In genomic region chr17:19897108-19897854, GRCh38 we compare ENCODE assay signal across 9 cellular contexts. TPM values are rescaled to one million over a fixed set of nuclear protein-coding genes. Genes with fewer than 3 reads are reported as not detected.
A peak's percentile ranks its signal among the peaks of the same experiment; 100 is the strongest.
DNase-seq lines count a peak whose midpoint lies in the region; ATAC-seq, FAIRE-seq and TF ChIP-seq lines count a peak whose summit lies in the region.
"Had no signal": no experiment of that assay in that cellular context is flagged by ENCODE, and none has a peak within 500 bp of the region (broad histone marks: within the 10 kb centered on the region; RNA-seq: fewer than 3 reads in every experiment).

No MANE protein-coding gene starts in this region.

- ATAC-seq in body of pancreas, result peak; percentile 21
- ATAC-seq in HepG2, result peak; percentile 33

- 47 to 53% methylated on average over 8 of the region's 8 CpGs for WGBS in body of pancreas, 2 donors
- 58% methylated on average over 8 of the region's 8 CpGs for WGBS in HepG2 (ENCODE audit: low lambda C conversion rate)
- WGBS in thyroid gland, 2 donors, result 59 to 62% methylated on average over 8 of the region's 8 CpGs

- H2AFZ ChIP-seq in HepG2 (ENCODE audit: low read length), result no peak overlapping the region

- no peak for FAIRE-seq in HepG2 (lab: Jason Lieb, UNC)
- FAIRE-seq in frontal cortex (lab: Jason Lieb, UNC), result no peak
- FAIRE-seq: islet of Langerhans had no signal

- H3K79me2 ChIP-seq in HepG2 (ENCODE audit: insufficient read depth, low read length), result no peaks in the 10 kb centered on the region

- TF ChIP-seq CTCF in body of pancreas (IDR thresholded peaks at IDR 0.05), result no peak
- no peak for TF ChIP-seq CTCF in HepG2 (CRISPR knock-in tag; IDR thresholded peaks at IDR 0.05)
- TF ChIP-seq CTCF in thyroid gland (IDR thresholded peaks at IDR 0.05), result no peak

- in situ Hi-C loops in HepG2 (cut with HindIII; ENCODE audit: extremely low pct_ligation_motif_present, low pct_unique_long_range_greater_than_20kb), result no loop called here

- H3K9ac ChIP-seq in HepG2 (ENCODE audit: insufficient read depth, low read depth, low read length), result no peak overlapping the region

- POLR2A ChIA-PET in HepG2 (lab: Yijun Ruan, JAX), result no interaction called here

- H3K4me2 ChIP-seq in HepG2 (ENCODE audit: low read depth, low read length), result no peak overlapping the region

- DNase-seq in SHP77 (lab: John Stamatoyannopoulos, UW) (peak; percentile 24 to 48), SHP77 treated with DMSO at 0.1 percent for 48 hours (lab: John Stamatoyannopoulos, UW) (no peak), body of pancreas (peak; percentile 10 to 56 (median 40)), HepG2 (ENCODE audit: low spot score) (no peak), thyroid gland (peak; percentile 49 to 65), iPS-NIHi11 (ENCODE audit: low spot score) (no peak), frontal cortex (ENCODE audit: low spot score in 2 of 2) (no peak), iPS-NIHi7 (ENCODE audit: extremely low spot score) (no peak)

- TF ChIP-seq POLR2A in body of pancreas (IDR thresholded peaks at IDR 0.05) (no peak), HepG2 (IDR thresholded peaks at IDR 0.05; ENCODE audit: insufficient read depth in 1 of 2, low read depth in 2 of 2, low read length in 2 of 2) (no peak), thyroid gland (IDR thresholded peaks at IDR 0.05) (no peak)

- no peaks in the 10 kb centered on the region for H3K9me3 ChIP-seq in body of pancreas
- H3K9me3 ChIP-seq in HepG2 (ENCODE audit: low read length), result no peaks in the 10 kb centered on the region
- H3K9me3 ChIP-seq in thyroid gland, result no peaks in the 10 kb centered on the region

- H3K4me3 ChIP-seq in body of pancreas (no peak overlapping the region), HepG2 (replicated peaks in 1 of 3; ENCODE audit: insufficient read depth in 1 of 3, low read depth in 2 of 3, low read length in 3 of 3) (no peak overlapping the region), thyroid gland (replicated peaks in 1 of 3) (no peak overlapping the region)

- H3K36me3 ChIP-seq in body of pancreas (replicated peaks in 1 of 2; ENCODE audit: insufficient read depth in 1 of 2, low read depth in 2 of 2) (no peaks in the 10 kb centered on the region), HepG2 (replicated peaks in 1 of 2; ENCODE audit: control insufficient read depth in 1 of 2, insufficient read depth in 2 of 2, low read length in 2 of 2) (no peaks in the 10 kb centered on the region; a peak in 1 of 5 replicates), thyroid gland (no peaks in the 10 kb centered on the region)

- H3K4me1 ChIP-seq in body of pancreas (no peaks in the 10 kb centered on the region), HepG2 (ENCODE audit: insufficient read depth, low read length) (no peaks in the 10 kb centered on the region), thyroid gland (peaks cover 0 to 3% of the 10 kb centered on the region in 2 donors)

- H3K27me3 ChIP-seq in body of pancreas (no peaks in the 10 kb centered on the region), HepG2 (ENCODE audit: control insufficient read depth in 1 of 2, insufficient read depth in 2 of 2, low read length in 2 of 2) (no peaks in the 10 kb centered on the region), thyroid gland (no peaks in the 10 kb centered on the region)

- intact Hi-C loops in body of pancreas (cut with DNase I) (no loop called here), HepG2 (cut with micrococcal nuclease; ENCODE audit: unreplicated experiment) (no loop called here), thyroid gland (cut with DNase I) (no loop called here)

- no peak for TF ChIP-seq EP300 in HepG2 (IDR thresholded peaks at IDR 0.05; ENCODE audit: low read depth in 2 of 2, low read length in 2 of 2)
- no peak for TF ChIP-seq EP300 in HepG2 (CRISPR knock-in tag; IDR thresholded peaks at IDR 0.05; ENCODE audit: borderline replicate concordance)

- H3K27ac ChIP-seq in body of pancreas (no peak overlapping the region), HepG2 (ENCODE audit: extremely low read length, insufficient read depth, low read length) (no peak overlapping the region), thyroid gland (no peak overlapping the region)

- H4K20me1 ChIP-seq in HepG2 (ENCODE audit: insufficient read depth, low read length), result no peaks in the 10 kb centered on the region

- TF ChIP-seq RAD21 in HepG2 (CRISPR knock-in tag; IDR thresholded peaks at IDR 0.05), result no peak

- CTCF ChIA-PET in HepG2 (lab: Yijun Ruan, JAX; ENCODE audit: low intra/inter-chr PET ratio, low total read pairs), result no interaction called here

- no TSS peak for BruUV-seq in HepG2 (replicated peaks; lab: Mats Ljungman, UMichigan)

TF ChIP-seq in HepG2, 621 proteins besides CTCF, POLR2A, EP300 and RAD21 (continues in another document):
- no peak for TF ChIP-seq ZNF670 (CRISPR knock-in tag; IDR thresholded peaks at IDR 0.05; ENCODE audit: borderline replicate concordance)
- TF ChIP-seq ZNF251 (CRISPR knock-in tag; IDR thresholded peaks at IDR 0.05), result no peak
- TF ChIP-seq E2F5 (CRISPR knock-in tag; conservative IDR thresholded peaks at IDR 0.05), result no peak
- TF ChIP-seq HDAC6 (IDR thresholded peaks at IDR 0.05; ENCODE audit: low read depth, low read length), result no peak
- no peak for TF ChIP-seq TERF1 (CRISPR knock-in tag; IDR thresholded peaks at IDR 0.05)
- TF ChIP-seq KLF15 (CRISPR knock-in tag; IDR thresholded peaks at IDR 0.05; ENCODE audit: borderline replicate concordance), result no peak
- TF ChIP-seq FOXA3 (CRISPR knock-in tag; IDR thresholded peaks at IDR 0.05), result no peak
- no peak for TF ChIP-seq CREB1 (IDR thresholded peaks at IDR 0.05)
- no peak for TF ChIP-seq CREB1 (CRISPR knock-in tag; IDR thresholded peaks at IDR 0.05)
- TF ChIP-seq RFX1 (IDR thresholded peaks at IDR 0.05), result no peak
- no peak for TF ChIP-seq RORA (CRISPR knock-in tag; IDR thresholded peaks at IDR 0.05)
- no peak for TF ChIP-seq ZFYVE20 (CRISPR knock-in tag; IDR thresholded peaks at IDR 0.05; ENCODE audit: borderline replicate concordance, low read depth)

RNA-seq across cellular contexts. Expression of gene ULK2, which starts 29.5 kb away (rescaled TPM):
- total RNA-seq in body of pancreas, result 10 to 100 TPM; 10.1 to 28.3 TPM
- not detected in 2 replicates for total RNA-seq in HepG2 (2016; rRNA removed; fragmentation: Illumina TruSeq; extraction: Trizol)
- not detected in 2 replicates for total RNA-seq in HepG2 (2016; cell fraction: cytosol; rRNA removed; fragmentation: Illumina TruSeq; extraction: Trizol; ENCODE audit: low read depth)
- not detected in 2 replicates for total RNA-seq in HepG2 (2016; cell fraction: insoluble cytoplasmic fraction; rRNA removed; fragmentation: Illumina TruSeq; extraction: Trizol)
- not detected in 2 replicates for total RNA-seq in HepG2 (2016; cell fraction: membrane; rRNA removed; fragmentation: Illumina TruSeq; extraction: Trizol)
- total RNA-seq in HepG2 (2016; cell fraction: nucleus; rRNA removed; fragmentation: Illumina TruSeq; extraction: Trizol), result not detected in 2 replicates
- polyA plus RNA-seq in HepG2 (2011; rRNA removed), result 0.01 TPM in 1 of 2 replicates, not detected in the other
- polyA plus RNA-seq in HepG2 (2011; cell fraction: cytosol; rRNA removed), result 0.01 TPM in 1 of 2 replicates, not detected in the other
- 0.23 TPM in 1 of 2 replicates, not detected in the other for polyA plus RNA-seq in HepG2 (2011; cell fraction: nucleus; rRNA removed)
- not detected in 2 replicates for polyA plus RNA-seq in HepG2 (2012)
- polyA plus RNA-seq in HepG2 (2016; cell fraction: cytosol; fragmentation: Illumina TruSeq; extraction: Trizol; ENCODE audit: low read depth), result not detected in 2 replicates
- not detected in 2 replicates for polyA plus RNA-seq in HepG2 (2016; cell fraction: insoluble cytoplasmic fraction; fragmentation: Illumina TruSeq; extraction: Trizol; ENCODE audit: low read depth)
- not detected in 2 replicates for polyA plus RNA-seq in HepG2 (2016; cell fraction: membrane; fragmentation: Illumina TruSeq; extraction: Trizol; ENCODE audit: low read depth)
- polyA plus RNA-seq in HepG2 (2016; cell fraction: nucleus; fragmentation: Illumina TruSeq; extraction: Trizol; ENCODE audit: insufficient read depth, low read depth), result not detected in 2 replicates
- polyA minus RNA-seq in HepG2 (2011; rRNA and poly(A)+ RNA removed; ENCODE audit: low replicate concordance), result 0.23 TPM in 1 of 2 replicates, not detected in the other
- polyA minus RNA-seq in HepG2 (2011; cell fraction: cytosol; rRNA and poly(A)+ RNA removed), result not detected in 2 replicates
- not detected in 2 replicates for polyA minus RNA-seq in HepG2 (2011; cell fraction: nucleus; rRNA and poly(A)+ RNA removed)
- 10 to 100 TPM; 15.8 to 22.6 (median 16.8) TPM for total RNA-seq in thyroid gland
- total RNA-seq in frontal cortex, result 178 TPM

Comparison
In these comparisons a context has a peak if more than half of its experiments do, and no peak if none do; other contexts are left out.
1. DNase-seq: peak in SHP77 (2 of 2), body of pancreas (4 of 4) and thyroid gland (2 of 2); none in SHP77 treated with DMSO at 0.1 percent for 48 hours (single experiment), HepG2 (single experiment), iPS-NIHi11 (single experiment), frontal cortex (0 of 2) and iPS-NIHi7 (single experiment).
2. RNA of gene ULK2, which starts 29.5 kb away (total RNA-seq): 178 TPM in frontal cortex (single experiment), 10.1 to 28.3 TPM in body of pancreas and 15.8 to 22.6 TPM in thyroid gland; not detected in HepG2; every median in the first group is over 10 times any median in the second.